ENCODE assay signal across 18 cellular contexts in genomic region chr20:59697082-59697481, GRCh38.
"Had no signal": no experiment of that assay in that cellular context is flagged by ENCODE, and none has a peak within 500 bp of the region (broad histone marks: within the 10 kb centered on the region; RNA-seq: fewer than 3 reads in every experiment).

No MANE protein-coding gene starts in this region.

- H3K4me1 ChIP-seq: esophagus muscularis mucosa, gastrocnemius medialis, lower lobe of right lung, suprapubic skin, tibial artery, upper lobe of right lung, vagina had no signal

- H3K9me3 ChIP-seq: esophagus muscularis mucosa, gastrocnemius medialis, left ventricle myocardium inferior, lower lobe of right lung, neutrophil, suprapubic skin, tibial artery, upper lobe of right lung, vagina had no signal

- H3K36me3 Mint-ChIP-seq: naive B cell had no signal

- H3K27ac Mint-ChIP-seq: effector memory CD8-positive, alpha-beta T cell; naive B cell; nephron progenitor cell had no signal

- ATAC-seq: effector memory CD8-positive, alpha-beta T cell; gastrocnemius medialis; lower lobe of right lung; upper lobe of right lung had no signal

- FAIRE-seq: keratinocyte, small intestine had no signal

- DNase-seq: effector memory CD8-positive, alpha-beta T cell; gastrocnemius medialis; left ventricle myocardium inferior; lower lobe of right lung; mesenchymal stem cell; naive B cell; nephron progenitor cell; small intestine; stimulated activated CD4-positive, alpha-beta T cell treated with anti-CD3 and anti-CD28 coated beads, Interleukin-12 subunit alpha, Interleukin-12 subunit beta, amount 100 ng/mL, for 4 hours; stimulated activated naive CD4-positive, alpha-beta T cell treated with Interleukin-2 at 50 U/mL for 16 hours; tibial artery; upper lobe of right lung had no signal

- H3K27ac ChIP-seq: epithelial cell of prostate, esophagus muscularis mucosa, gastrocnemius medialis, left ventricle myocardium inferior, lower lobe of right lung, neutrophil, suprapubic skin, tibial artery, upper lobe of right lung, vagina had no signal

- H3K4me3 ChIP-seq: esophagus muscularis mucosa, gastrocnemius medialis, left ventricle myocardium inferior, lower lobe of right lung, suprapubic skin, tibial artery, upper lobe of right lung, vagina had no signal

- H3K4me1 Mint-ChIP-seq: naive B cell, nephron progenitor cell had no signal

- H3K4me3 Mint-ChIP-seq: effector memory CD8-positive, alpha-beta T cell; naive B cell; nephron progenitor cell had no signal

- H3K9me3 Mint-ChIP-seq: effector memory CD8-positive, alpha-beta T cell had no signal

- H3K36me3 ChIP-seq: esophagus muscularis mucosa, gastrocnemius medialis, left ventricle myocardium inferior, lower lobe of right lung, neutrophil, suprapubic skin, tibial artery, upper lobe of right lung, vagina had no signal

- H3K27me3 ChIP-seq: gastrocnemius medialis, tibial artery, upper lobe of right lung, vagina had no signal
